ENCODE assay signal across 9 cellular contexts in genomic region chr7:132386249-132386681, GRCh38.
DNase-seq lines count a peak whose midpoint lies in the region; ATAC-seq and TF ChIP-seq lines count a peak whose summit lies in the region.
"Had no signal": no experiment of that assay in that cellular context is flagged by ENCODE, and none has a peak within 500 bp of the region (broad histone marks: within the 10 kb centered on the region; RNA-seq: fewer than 3 reads in every experiment).

No MANE protein-coding gene starts in this region.

- intact Hi-C loops in left lung (cut with DNase I), result no loop called here

- no peak overlapping the region for H3K27ac ChIP-seq in left lung
- H3K27ac ChIP-seq in thoracic aorta, result peak overlapping the region; percentile 45 to 66
- H3K27ac ChIP-seq: dorsolateral prefrontal cortex, VCaP had no signal

- in situ Hi-C loops in astrocyte of the spinal cord (cut with HindIII; ENCODE audit: low sequenced_read_pairs), result no loop called here

- H3K27me3 ChIP-seq in left lung (peaks cover 0 to 29% of the 10 kb centered on the region in 2 donors), thoracic aorta (replicated peaks; ENCODE audit: insufficient read depth) (no peaks in the 10 kb centered on the region)

- no peak for TF ChIP-seq CTCF in astrocyte of the spinal cord (IDR thresholded peaks at IDR 0.05; ENCODE audit: low read depth, low read length)
- no peak for TF ChIP-seq CTCF in left lung (IDR thresholded peaks at IDR 0.05)
- TF ChIP-seq CTCF in thoracic aorta (IDR thresholded peaks at IDR 0.05), result no peak

- peaks cover 3 to 6% of the 10 kb centered on the region in 2 donors for H3K4me1 ChIP-seq in left lung
- peaks cover 7 to 45% of the 10 kb centered on the region in 2 donors for H3K4me1 ChIP-seq in thoracic aorta (ENCODE audit: control insufficient read depth in 1 of 2, low read depth in 2 of 2)

- DNase-seq in NCI-H2029 (lab: John Stamatoyannopoulos, UW), result peak; percentile 79
- peak; percentile 77 for DNase-seq in astrocyte of the spinal cord (ENCODE audit: low read depth, low spot score)
- DNase-seq in left lung, result no peak
- DNase-seq in thoracic aorta (ENCODE audit: low spot score), result peak; percentile 64
- no peak for DNase-seq in cortex of kidney (lab: John Stamatoyannopoulos, UW)

- H3K9me3 ChIP-seq in left lung, result no peaks in the 10 kb centered on the region
- H3K9me3 ChIP-seq in thoracic aorta, result no peaks in the 10 kb centered on the region

- ATAC-seq in left lung, result peak; percentile 52
- ATAC-seq in thoracic aorta (ENCODE audit: insufficient number of reproducible peaks, low FRiP score, low read depth), result peak; percentile 60
- no peak for ATAC-seq in HG03442 (IDR thresholded peaks at IDR 0.05; ENCODE audit: unreplicated experiment)
- ATAC-seq in HG02642 (IDR thresholded peaks at IDR 0.05; ENCODE audit: poor library complexity, unreplicated experiment), result no peak

- H3K36me3 ChIP-seq in left lung, result no peaks in the 10 kb centered on the region
- no peaks in the 10 kb centered on the region for H3K36me3 ChIP-seq in thoracic aorta

- no peak overlapping the region for H3K4me3 ChIP-seq in astrocyte of the spinal cord (ENCODE audit: low read depth, low read length)
- H3K4me3 ChIP-seq in left lung, result no peak overlapping the region
- H3K4me3 ChIP-seq in thoracic aorta, result peak overlapping the region; percentile 37
- H3K4me3 ChIP-seq: dorsolateral prefrontal cortex had no signal

Comparison
In these comparisons a context has a peak if more than half of its experiments do, and no peak if none do; other contexts are left out.
1. DNase-seq: peak in NCI-H2029 (single experiment), astrocyte of the spinal cord (single experiment) and thoracic aorta (single experiment); none in left lung (0 of 2) and cortex of kidney (single experiment).
2. ATAC-seq: peak in left lung (single experiment) and thoracic aorta (single experiment); none in HG03442 (single experiment) and HG02642 (single experiment).
3. H3K27ac ChIP-seq: peak in thoracic aorta (2 of 2); none in left lung (0 of 2).